ENCODE assay signal across 8 cellular contexts in genomic region chr12:106773286-106773685, GRCh38. TPM values are rescaled to one million over a fixed set of nuclear protein-coding genes. Genes with fewer than 3 reads are reported as not detected.
A peak's percentile ranks its signal among the peaks of the same experiment; 100 is the strongest.
DNase-seq lines count a peak whose midpoint lies in the region; ATAC-seq and TF ChIP-seq lines count a peak whose summit lies in the region.

No MANE protein-coding gene starts in this region.

- H3K9me3 ChIP-seq in breast epithelium (no peaks in the 10 kb centered on the region), muscle layer of duodenum (ENCODE audit: control insufficient read depth in 1 of 2, low read length in 2 of 2) (no peaks in the 10 kb centered on the region)

- H3K4me3 ChIP-seq in HL-60 (replicated peaks; ENCODE audit: insufficient read depth, low read length) = peak overlapping the region; percentile 96
- peak overlapping the region; percentile 78 to 94 (median 88) for H3K4me3 ChIP-seq in breast epithelium
- H3K4me3 ChIP-seq in muscle layer of duodenum (ENCODE audit: low read depth in 1 of 2, low read length in 2 of 2) = peak overlapping the region; percentile 83 to 90

- peak; percentile 77 for DNase-seq in ACHN
- no peak for DNase-seq in HL-60 (ENCODE audit: low read depth in 1 of 2, low spot score in 1 of 2)
- no peak for DNase-seq in breast epithelium (ENCODE audit: low spot score in 2 of 2)
- DNase-seq in 8988T = no peak
- DNase-seq in NCI-H187 (lab: John Stamatoyannopoulos, UW) = no peak
- DNase-seq in activated CD4-positive, alpha-beta T cell treated with anti-CD3 and anti-CD28 coated beads, Interleukin-2, amount 50 U/mL, for 4 hours = no peak

- no peak for ATAC-seq in GM19463 (IDR thresholded peaks at IDR 0.05; ENCODE audit: unreplicated experiment)

- in situ Hi-C loops in ACHN (cut with HindIII; ENCODE audit: low pct_ligation_motif_present, low pct_unique_long_range_greater_than_20kb, low sequenced_read_pairs) = no loop called here

- H3K36me3 ChIP-seq in breast epithelium (no peaks in the 10 kb centered on the region), muscle layer of duodenum (ENCODE audit: control insufficient read depth in 1 of 2, insufficient read depth in 2 of 2, low read length in 2 of 2) (peaks cover 0 to 4% of the 10 kb centered on the region in 2 donors)

- TF ChIP-seq POLR2A in breast epithelium (IDR thresholded peaks at IDR 0.05) = no peak

- peak overlapping the region; percentile 87 for H3K27ac ChIP-seq in HL-60 (replicated peaks)
- peak overlapping the region; percentile 95 to 97 for H3K27ac ChIP-seq in breast epithelium
- peak overlapping the region; percentile 95 for H3K27ac ChIP-seq in muscle layer of duodenum (ENCODE audit: low read length)

- intact Hi-C loops in breast epithelium (cut with DNase I; ENCODE audit: low total_unique reads) = no loop called here

- TF ChIP-seq CTCF in HL-60 (IDR thresholded peaks at IDR 0.05; ENCODE audit: insufficient read depth, low read length) (no peak), breast epithelium (IDR thresholded peaks at IDR 0.05) (no peak)

- H3K4me1 ChIP-seq in breast epithelium (peaks cover 0 to 3% of the 10 kb centered on the region in 2 donors), muscle layer of duodenum (ENCODE audit: control insufficient read depth in 1 of 2, insufficient read depth in 2 of 2, low read length in 2 of 2) (peaks cover 0 to 9% of the 10 kb centered on the region in 2 donors)

- no peaks in the 10 kb centered on the region for H3K27me3 ChIP-seq in HL-60 (ENCODE audit: insufficient read depth, poor library complexity, severe bottlenecking)
- H3K27me3 ChIP-seq in breast epithelium = no peaks in the 10 kb centered on the region
- H3K27me3 ChIP-seq in muscle layer of duodenum (ENCODE audit: low read depth, low read length) = no peaks in the 10 kb centered on the region

RNA-seq across cellular contexts. Expression of gene RIC8B, which starts 1.2 kb away (rescaled TPM):
- 10 to 100 TPM; 19.0 to 23.9 (median 19.7) TPM for total RNA-seq in breast epithelium
